Comparison of ENCODE assay signal across 9 cellular contexts in genomic region chr2:161576421-161576820, GRCh38. TPM values are rescaled to one million over a fixed set of nuclear protein-coding genes. Genes with fewer than 3 reads are reported as not detected.
A peak's percentile ranks its signal among the peaks of the same experiment; 100 is the strongest.
DNase-seq lines count a peak whose midpoint lies in the region; ATAC-seq and TF ChIP-seq lines count a peak whose summit lies in the region.
"Had no signal": no experiment of that assay in that cellular context is flagged by ENCODE, and none has a peak within 500 bp of the region (broad histone marks: within the 10 kb centered on the region; RNA-seq: fewer than 3 reads in every experiment).

No MANE protein-coding gene starts in this region.

- peaks cover 8% of the 10 kb centered on the region for H3K27me3 Mint-ChIP-seq in T-helper 2 cell treated with Interferon-gamma antibody and Interleukin-4, amounts not matched to agents 5 μg/mL and 100 μg/mL, for 36 hours (ENCODE audit: low read depth)

- no peak overlapping the region for H3K4me3 ChIP-seq in IMR-90 (ENCODE audit: insufficient read depth, low read depth, low read length)

- H3K4me1 Mint-ChIP-seq in T-helper 2 cell treated with Interferon-gamma antibody and Interleukin-4, amounts not matched to agents 5 μg/mL and 100 μg/mL, for 36 hours (ENCODE audit: low read depth), result no peaks in the 10 kb centered on the region

- no peak overlapping the region for H2AK5ac ChIP-seq in IMR-90 (ENCODE audit: low read depth, low read length)

- H3K9ac ChIP-seq in IMR-90 (ENCODE audit: low read depth, low read length), result no peak overlapping the region

- H3K56ac ChIP-seq in IMR-90 (ENCODE audit: extremely low read depth, insufficient read depth, low read length), result no peak overlapping the region

- CTCF ChIA-PET in IMR-90 (lab: Yijun Ruan, JAX), result interaction anchor here (0.9 kb wide), 1 partner anchor 10 kb away, joined by 3 read pairs; no protein-coding TSS in a partner anchor

- H4K20me1 ChIP-seq in IMR-90 (ENCODE audit: insufficient read depth, low read length), result no peaks in the 10 kb centered on the region

- H2BK5ac ChIP-seq in IMR-90 (ENCODE audit: low read depth, low read length, poor library complexity, severe bottlenecking), result no peak overlapping the region

- no peaks in the 10 kb centered on the region for H3K79me1 ChIP-seq in IMR-90 (ENCODE audit: low read depth in 1 of 2, low read length in 2 of 2)

- intact Hi-C loops in IMR-90 (cut with micrococcal nuclease), result no loop called here

- H2BK120ac ChIP-seq in IMR-90 (ENCODE audit: low read depth, low read length), result no peak overlapping the region

- TF ChIP-seq POLR2A in GM18505 (IDR thresholded peaks at IDR 0.05; ENCODE audit: borderline replicate concordance, extremely low read depth, insufficient read depth, insufficient read length) (no peak), IMR-90 (IDR thresholded peaks at IDR 0.05; ENCODE audit: low read depth, low read length) (no peak)

- TF ChIP-seq CTCF in IMR-90 (conservative IDR thresholded peaks at IDR 0.05; ENCODE audit: low read depth, low read length), result 0 out of 2 replicates have a peak, but pooled peaks have one; percentile 5

- peak; percentile 95 for ATAC-seq in GM18505 (IDR thresholded peaks at IDR 0.05; ENCODE audit: unreplicated experiment)
- peak; percentile 74 for ATAC-seq in GM21528 (IDR thresholded peaks at IDR 0.05; ENCODE audit: low FRiP score, unreplicated experiment)
- no peak for ATAC-seq in IMR-90 (ENCODE audit: low read depth)
- no peak for ATAC-seq in GM21825 (IDR thresholded peaks at IDR 0.05; ENCODE audit: unreplicated experiment)

- H3K36me3 Mint-ChIP-seq in T-helper 2 cell treated with Interferon-gamma antibody and Interleukin-4, amounts not matched to agents 5 μg/mL and 100 μg/mL, for 36 hours (ENCODE audit: low read depth), result no peaks in the 10 kb centered on the region

- DNase-seq in IMR-90 (no peak), germinal center (ENCODE audit: low spot score) (peak; percentile 11), NCI-H1105 treated with DMSO at 0.1 percent for 48 hours (lab: John Stamatoyannopoulos, UW) (no peak), NOMO-1 (lab: John Stamatoyannopoulos, UW; ENCODE audit: unreplicated experiment in 2 of 2) (no peak)
- DNase-seq in T-helper 2 cell treated with Interferon-gamma antibody and Interleukin-4, amounts not matched to agents 5 μg/mL and 100 μg/mL, for 36 hours (ENCODE audit: low spot score), result no peak
- DNase-seq: NCI-H510A had no signal

- BruUV-seq in IMR-90 (replicated peaks; lab: Mats Ljungman, UMichigan), result no TSS peak

- no peak for TF ChIP-seq RAD21 in IMR-90 (IDR thresholded peaks at IDR 0.05; ENCODE audit: low read length)

- no peaks in the 10 kb centered on the region for H3K9me3 Mint-ChIP-seq in T-helper 2 cell treated with Interferon-gamma antibody and Interleukin-4, amounts not matched to agents 5 μg/mL and 100 μg/mL, for 36 hours

- no peak overlapping the region for H4K8ac ChIP-seq in IMR-90 (ENCODE audit: low read depth in 2 of 2, low read length in 2 of 2)

- H3K4me1 ChIP-seq in IMR-90 (ENCODE audit: control insufficient read depth, insufficient read depth, low read length), result no peaks in the 10 kb centered on the region

- H3K27ac ChIP-seq in IMR-90 (ENCODE audit: insufficient read depth, low read length), result no peak overlapping the region

- H2AFZ ChIP-seq in IMR-90 (replicated peaks; ENCODE audit: low read length, poor library complexity), result no peak overlapping the region

- H2AK9ac ChIP-seq in IMR-90 (replicated peaks; ENCODE audit: low read depth, low read length, poor library complexity), result no peak overlapping the region

- no peak overlapping the region for H2BK15ac ChIP-seq in IMR-90 (ENCODE audit: low read depth, low read length)

- no peak overlapping the region for H3K4me3 Mint-ChIP-seq in T-helper 2 cell treated with Interferon-gamma antibody and Interleukin-4, amounts not matched to agents 5 μg/mL and 100 μg/mL, for 36 hours

- POLR2A ChIA-PET in IMR-90 (lab: Charles Lee; ENCODE audit: unreplicated experiment), result no interaction called here

- no peaks in the 10 kb centered on the region for H3K36me3 ChIP-seq in IMR-90 (ENCODE audit: control insufficient read depth, insufficient read depth, low read length)

- in situ Hi-C loops in IMR-90 (cut with MboI; ENCODE audit: low sequenced_read_pairs), result no loop called here

- no peak overlapping the region for H4K5ac ChIP-seq in IMR-90 (ENCODE audit: low read depth, low read length)

- H3K23ac ChIP-seq in IMR-90 (ENCODE audit: low read depth, low read length), result no peak overlapping the region

- H3K27ac Mint-ChIP-seq in T-helper 2 cell treated with Interferon-gamma antibody and Interleukin-4, amounts not matched to agents 5 μg/mL and 100 μg/mL, for 36 hours, result no peak overlapping the region

- no peaks in the 10 kb centered on the region for H3K27me3 ChIP-seq in IMR-90 (ENCODE audit: control insufficient read depth, insufficient read depth, low read length)

- H3K9me3 ChIP-seq in IMR-90 (ENCODE audit: control insufficient read depth, insufficient read depth, low read length), result no peaks in the 10 kb centered on the region

- no peak overlapping the region for H3K4me2 ChIP-seq in IMR-90 (ENCODE audit: low read depth, low read length)

- no peak overlapping the region for H2BK20ac ChIP-seq in IMR-90 (ENCODE audit: low read depth, low read length)

- H3K4ac ChIP-seq in IMR-90 (ENCODE audit: low read depth, low read length), result no peak overlapping the region

- no peak overlapping the region for H4K91ac ChIP-seq in IMR-90 (ENCODE audit: insufficient read depth, low read depth, low read length)

- dilution Hi-C loops in IMR-90 (cut with HindIII; ENCODE audit: low sequenced_read_pairs, unreplicated experiment), result no loop called here

- 100% methylated on average over 2 of the region's 7 CpGs; no CpG with 5 or more reads in 1 of the 2 experiments for WGBS in IMR-90 (ENCODE audit: extremely low coverage in 2 of 2, insufficient read length in 1 of 2), 2 experiments

- no peak overlapping the region for H3K18ac ChIP-seq in IMR-90 (ENCODE audit: low read depth, low read length)

- no peak overlapping the region for H3K14ac ChIP-seq in IMR-90 (replicated peaks; ENCODE audit: low read depth, low read length)

- no peaks in the 10 kb centered on the region for H3K9me1 ChIP-seq in IMR-90 (ENCODE audit: insufficient read depth, low read length)

TF ChIP-seq in IMR-90, 13 proteins besides CTCF, POLR2A, EP300 and RAD21:
- TF ChIP-seq RFX5 (IDR thresholded peaks at IDR 0.05; ENCODE audit: low read depth, low read length) (no peak), RCOR1 (IDR thresholded peaks at IDR 0.05; ENCODE audit: insufficient replicate concordance, low read length) (no peak), MAFK (IDR thresholded peaks at IDR 0.05; ENCODE audit: low read depth, low read length) (no peak), FOS (IDR thresholded peaks at IDR 0.05; ENCODE audit: low read depth, low read length) (no peak), BHLHE40 (IDR thresholded peaks at IDR 0.05; ENCODE audit: low read depth, low read length) (no peak), CEBPB (IDR thresholded peaks at IDR 0.05; ENCODE audit: low read depth, low read length) (no peak), MAZ (IDR thresholded peaks at IDR 0.05; ENCODE audit: borderline replicate concordance, low read depth, low read length) (no peak), SMC3 (IDR thresholded peaks at IDR 0.05; ENCODE audit: low read depth, low read length) (no peak), MXI1 (IDR thresholded peaks at IDR 0.05; ENCODE audit: borderline replicate concordance, low read depth, low read length) (no peak), NFE2L2 (IDR thresholded peaks at IDR 0.05; ENCODE audit: low read depth, low read length) (no peak), USF2 (IDR thresholded peaks at IDR 0.05; ENCODE audit: low read depth, low read length) (no peak), CHD1 (IDR thresholded peaks at IDR 0.05; ENCODE audit: low read depth, low read length) (no peak), ELK1 (IDR thresholded peaks at IDR 0.05; ENCODE audit: borderline replicate concordance, low read depth, low read length) (no peak)
TF ChIP-seq in IMR-90: peak in this region for 0.

RNA-seq across cellular contexts. Expression of gene SLC4A10, which starts 47.8 kb away (rescaled TPM):
- total RNA-seq in IMR-90 (2012; rRNA removed), result not detected in 2 replicates
- not detected in 2 replicates for polyA plus RNA-seq in IMR-90 (2012; rRNA removed)
- polyA plus RNA-seq in IMR-90 (2012; cell fraction: cytosol; rRNA removed), result not detected in 2 replicates
- polyA plus RNA-seq in IMR-90 (2012; cell fraction: nucleus; rRNA removed; ENCODE audit: low replicate concordance), result not detected in 2 replicates

Comparison
In these comparisons a context has a peak if more than half of its experiments do, and no peak if none do; other contexts are left out.
1. ATAC-seq: peak in GM18505 (single experiment) and GM21528 (single experiment); none in IMR-90 (single experiment) and GM21825 (single experiment).